In the genomic region with DNA sequence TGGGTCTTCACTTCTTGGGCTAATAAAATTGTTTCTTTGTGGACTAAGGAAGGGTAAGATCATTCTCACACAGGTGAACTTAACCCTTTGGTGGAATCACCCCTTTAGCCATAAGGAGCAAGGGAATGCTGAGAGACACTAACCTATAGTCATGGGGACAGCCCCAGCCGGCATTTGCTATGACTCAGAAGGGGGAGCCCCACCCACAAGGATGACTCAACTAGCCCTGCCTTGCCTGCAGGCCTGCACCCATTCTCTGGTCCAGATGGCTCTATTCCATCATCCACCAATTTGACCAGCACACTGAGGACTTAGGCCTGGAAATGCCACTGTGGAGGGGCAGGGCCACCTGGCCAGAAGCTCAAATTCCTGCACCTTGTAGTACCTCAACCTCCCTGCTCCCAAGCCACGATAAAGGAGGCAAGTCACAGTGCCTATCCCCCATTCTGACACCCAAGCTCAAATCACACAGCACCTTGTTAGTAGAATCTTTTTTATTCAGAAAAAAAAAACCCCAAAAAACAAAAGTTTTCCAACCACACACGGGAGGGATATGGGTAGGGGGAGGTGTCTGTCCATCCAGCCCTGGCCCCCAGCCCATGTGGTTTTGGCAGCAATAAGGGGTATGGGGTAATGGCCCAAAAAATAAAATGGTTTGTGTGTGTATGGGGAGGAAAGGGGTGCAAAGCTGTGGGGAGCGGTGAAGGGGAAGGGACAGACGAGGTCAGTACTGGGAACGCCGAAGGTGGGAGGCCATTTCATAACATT, we compare ENCODE assay signal across 8 cellular contexts. TPM values are rescaled to one million over a fixed set of nuclear protein-coding genes. Genes with fewer than 3 reads are reported as not detected.
DNase-seq lines count a peak whose midpoint lies in the region; ATAC-seq and TF ChIP-seq lines count a peak whose summit lies in the region.

No MANE protein-coding gene starts in this region.

- TF ChIP-seq CTCF in NB4 (IDR thresholded peaks at IDR 0.05; ENCODE audit: low read depth, low read length) (no peak), epithelial cell of esophagus (IDR thresholded peaks at IDR 0.05; ENCODE audit: insufficient read depth, low read depth, low read length, missing control alignments) (no peak), natural killer cell (IDR thresholded peaks at IDR 0.05) (no peak)

- H3K4me3 ChIP-seq in NB4 (ENCODE audit: low read depth, low read length) (peak overlapping the region; percentile 95), epithelial cell of esophagus (ENCODE audit: low read length) (peak overlapping the region; percentile 9)

- H3K4me3 Mint-ChIP-seq in natural killer cell: peak overlapping the region; percentile 91
- peak overlapping the region; percentile 93 to 94 for H3K4me3 Mint-ChIP-seq in stimulated activated naive CD8-positive, alpha-beta T cell treated with anti-CD3 and anti-CD28 coated beads, Interleukin-15, amount 100 ng/mL, for 72 hours

- ATAC-seq in GM18505 (IDR thresholded peaks at IDR 0.05; ENCODE audit: unreplicated experiment) (no peak), natural killer cell (peak; percentile 30 to 50 (median 39))
- ATAC-seq in stimulated activated naive CD8-positive, alpha-beta T cell treated with anti-CD3 and anti-CD28 coated beads, Interleukin-15, amount 100 ng/mL, for 72 hours: peak; percentile 56

- peaks cover 68 to 76% of the 10 kb centered on the region in 2 donors for H3K4me1 Mint-ChIP-seq in natural killer cell
- peaks cover 52% of the 10 kb centered on the region for H3K4me1 Mint-ChIP-seq in stimulated activated naive CD8-positive, alpha-beta T cell treated with anti-CD3 and anti-CD28 coated beads, Interleukin-15, amount 100 ng/mL, for 72 hours

- peaks cover 0 to 2% of the 10 kb centered on the region in 2 donors for H3K27me3 Mint-ChIP-seq in natural killer cell (ENCODE audit: low read depth in 2 of 2)
- no peaks in the 10 kb centered on the region for H3K27me3 Mint-ChIP-seq in stimulated activated naive CD8-positive, alpha-beta T cell treated with anti-CD3 and anti-CD28 coated beads, Interleukin-15, amount 100 ng/mL, for 72 hours

- intact Hi-C loops in natural killer cell (cut with micrococcal nuclease): loop anchor here (2.0 to 5.0 kb wide), 2 partner anchors 45 to 472 kb away; a partner anchor contains a TSS

- TF ChIP-seq POLR2A in GM18505 (IDR thresholded peaks at IDR 0.05; ENCODE audit: borderline replicate concordance, extremely low read depth, insufficient read depth, insufficient read length) (peak; percentile 73), NB4 (IDR thresholded peaks at IDR 0.05; ENCODE audit: extremely low read depth, insufficient read length) (peak; percentile 5)

- H3K36me3 Mint-ChIP-seq in natural killer cell: peaks cover 14% of the 10 kb centered on the region

- DNase-seq in NB4 (ENCODE audit: low read depth): peak; percentile 83
- DNase-seq in activated CD8-positive, alpha-beta memory T cell treated with anti-CD3 and anti-CD28 coated beads for 24 hours: peak; percentile 92
- DNase-seq in epithelial cell of esophagus (ENCODE audit: low read depth): peak; percentile 95
- DNase-seq in natural killer cell: peak; percentile 75
- peak; percentile 81 to 89 for DNase-seq in stimulated activated naive CD8-positive, alpha-beta T cell treated with anti-CD3 and anti-CD28 coated beads, Interleukin-15, amount 100 ng/mL, for 72 hours
- no peak for DNase-seq in NCI-H2107 (lab: John Stamatoyannopoulos, UW)
- DNase-seq in putamen (ENCODE audit: low spot score): no peak

- H3K27ac Mint-ChIP-seq in natural killer cell: peak overlapping the region; percentile 87 to 93
- peak overlapping the region; percentile 93 to 97 for H3K27ac Mint-ChIP-seq in stimulated activated naive CD8-positive, alpha-beta T cell treated with anti-CD3 and anti-CD28 coated beads, Interleukin-15, amount 100 ng/mL, for 72 hours

- H3K9me3 Mint-ChIP-seq in natural killer cell: no peaks in the 10 kb centered on the region
- H3K9me3 Mint-ChIP-seq in stimulated activated naive CD8-positive, alpha-beta T cell treated with anti-CD3 and anti-CD28 coated beads, Interleukin-15, amount 100 ng/mL, for 72 hours: no peaks in the 10 kb centered on the region

RNA-seq across cellular contexts. Expression of a gene that starts 3.0 kb away (rescaled TPM):
- total RNA-seq in natural killer cell: 1,000 to 10,000 TPM; 1,278 to 1,379 (median 1,308) TPM

RNA-seq across cellular contexts. Expression of a gene that starts 5.3 kb away (rescaled TPM):
- 100 to 1,000 TPM; 149 to 189 (median 177) TPM for total RNA-seq in natural killer cell

RNA-seq across cellular contexts. Expression of a gene that starts 5.5 kb away (rescaled TPM):
- 10 to 100 TPM; 34.7 to 47.5 (median 42.5) TPM for total RNA-seq in natural killer cell

RNA-seq across cellular contexts. Expression of a gene that starts 5.6 kb away (rescaled TPM):
- total RNA-seq in natural killer cell: 10 to 100 TPM; 26.1 to 28.4 (median 26.6) TPM

RNA-seq across cellular contexts. Expression of a gene that starts 13.3 kb away (rescaled TPM):
- total RNA-seq in natural killer cell: 1 to 10 TPM in 2 of 3 donors, under 1 TPM in 1; 0.25 to 4.3 (median 2.2) TPM

Comparison
In these comparisons a context has a peak if more than half of its experiments do, and no peak if none do; other contexts are left out.
1. DNase-seq: peak in NB4 (single experiment), activated CD8-positive, alpha-beta memory T cell treated with anti-CD3 and anti-CD28 coated beads for 24 hours (single experiment), epithelial cell of esophagus (single experiment), natural killer cell (single experiment) and stimulated activated naive CD8-positive, alpha-beta T cell treated with anti-CD3 and anti-CD28 coated beads, Interleukin-15, amount 100 ng/mL, for 72 hours (2 of 2); none in NCI-H2107 (single experiment) and putamen (single experiment).